10 cellular contexts compared by ENCODE assay signal in the genomic region with DNA sequence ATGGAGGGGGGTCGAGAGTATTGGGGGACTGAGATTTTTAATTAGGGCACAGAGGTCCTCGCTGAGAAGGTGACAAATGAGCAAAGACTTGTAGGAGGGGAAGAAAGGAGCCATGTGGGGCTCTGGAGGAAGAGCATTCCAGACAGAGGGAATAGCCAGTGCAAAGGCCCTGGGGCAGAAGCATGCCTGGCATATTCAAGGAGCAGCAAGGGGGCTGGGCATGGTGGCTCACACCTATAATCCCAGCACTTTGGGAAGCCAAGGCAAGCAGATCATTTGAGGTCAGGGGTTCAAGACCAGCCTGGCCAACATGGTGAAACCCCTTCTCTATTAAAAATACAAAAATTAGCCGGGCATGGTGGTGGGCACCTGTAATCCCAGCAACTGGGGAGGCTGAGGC. TPM values are rescaled to one million over a fixed set of nuclear protein-coding genes. Genes with fewer than 3 reads are reported as not detected.
DNase-seq lines count a peak whose midpoint lies in the region; ATAC-seq, FAIRE-seq and TF ChIP-seq lines count a peak whose summit lies in the region.
"Not testable (repeated sequence)": the region's sequence is repeated elsewhere in the genome, so short reads cannot be mapped to it uniquely, and the experiment has no call there.
"Had no signal": no experiment of that assay in that cellular context is flagged by ENCODE, and none has a peak within 500 bp of the region (broad histone marks: within the 10 kb centered on the region; RNA-seq: fewer than 3 reads in every experiment).

No MANE protein-coding gene starts in this region.

- not testable (repeated sequence) for H3K4me3 Mint-ChIP-seq in stimulated activated naive B cell treated with anti-CD40 and anti-IgM and Interleukin-4, amounts not matched to agents 10 μg/mL and 1 μg/mL and 100 μg/mL, for 72 hours

- H3K14ac ChIP-seq in mesenchymal stem cell (ENCODE audit: low read length in 2 of 2), result not testable (repeated sequence)

- intact Hi-C loops in A673 (cut with micrococcal nuclease; ENCODE audit: unreplicated experiment), result loop anchor here (10.0 kb wide), 2 partner anchors 160 to 270 kb away; a partner anchor contains a TSS
- intact Hi-C loops in K562 (cut with micrococcal nuclease), result loop anchor here (10.0 kb wide), 1 partner anchor 110 kb away; no protein-coding TSS in a partner anchor

- POLR2A ChIA-PET in A673 (lab: Charles Lee; ENCODE audit: low non-redundant PET); HEK293 (lab: Yijun Ruan, JAX); K562 (lab: Yijun Ruan, JAX): not testable (repeated sequence)

- H2AK5ac ChIP-seq in mesenchymal stem cell (ENCODE audit: low read length, severe bottlenecking), result not testable (repeated sequence)

- not testable (repeated sequence) for H3K4me2 ChIP-seq in K562 (ENCODE audit: insufficient read depth, low read length); mesenchymal stem cell (ENCODE audit: low read length, poor library complexity, severe bottlenecking)

- peak overlapping the region; percentile 74 to 79 for H2BK12ac ChIP-seq in mesenchymal stem cell (ENCODE audit: low read length in 2 of 2)

- not testable (repeated sequence) for H3K9me1 ChIP-seq in K562 (ENCODE audit: control insufficient read depth, insufficient read depth, low read length)

- peak overlapping the region in 1 of 2 experiments; percentile 46 for H3K18ac ChIP-seq in mesenchymal stem cell (ENCODE audit: low read depth in 1 of 2, low read length in 2 of 2)

- not testable (repeated sequence) for TF ChIP-seq POLR2A in K562 (conservative IDR thresholded peaks at IDR 0.05)

- not testable (repeated sequence) for H4K91ac ChIP-seq in mesenchymal stem cell (ENCODE audit: low read length)

- TF ChIP-seq EP300 in K562 (IDR thresholded peaks at IDR 0.05; ENCODE audit: low read length), result not testable (repeated sequence)

- H3K9ac ChIP-seq in K562 (ENCODE audit: insufficient read depth in 1 of 2, low read depth in 2 of 2, low read length in 2 of 2), result not testable (repeated sequence)
- H3K9ac ChIP-seq in mesenchymal stem cell (ENCODE audit: low read length), result peak overlapping the region; percentile 73

- not testable (repeated sequence) for H2BK15ac ChIP-seq in mesenchymal stem cell (ENCODE audit: low read depth, poor library complexity, severe bottlenecking)

- not testable (repeated sequence) for TF ChIP-seq CTCF in A673 (conservative IDR thresholded peaks at IDR 0.05; ENCODE audit: low read depth, low read length); HEK293 (tag by site-specific recombination; IDR thresholded peaks at IDR 0.05); K562 (IDR thresholded peaks at IDR 0.05 in 2 of 3, conservative IDR thresholded peaks at IDR 0.05 in 1 of 3; ENCODE audit: insufficient read depth in 2 of 3, low read depth in 1 of 3, low read length in 3 of 3); right atrium auricular region (IDR thresholded peaks at IDR 0.05)

- not testable (repeated sequence) for FAIRE-seq in K562 (lab: Jason Lieb, UNC)

- not testable (repeated sequence) for H3K4me1 ChIP-seq in A673 (ENCODE audit: insufficient read depth, low read length, poor library complexity, severe bottlenecking); HEK293 (ENCODE audit: control insufficient read depth, insufficient read depth, low read length); mesenchymal stem cell (ENCODE audit: control insufficient read depth, insufficient read depth, low read depth, low read length)
- H3K4me1 ChIP-seq in SJSA1 (replicated peaks), result peaks cover 24% of the 10 kb centered on the region
- H3K4me1 ChIP-seq in K562 (replicated peaks in 1 of 2; ENCODE audit: control insufficient read depth in 2 of 2, insufficient read depth in 2 of 2, low read length in 2 of 2), result peaks cover 6 to 19% of the 10 kb centered on the region in 2 experiments
- H3K4me1 ChIP-seq in right atrium auricular region, result peaks cover 0 to 16% of the 10 kb centered on the region in 2 donors

- H3K27ac ChIP-seq in A673 (ENCODE audit: low read depth, low read length, poor library complexity, severe bottlenecking), result peak overlapping the region; percentile 52
- not testable (repeated sequence) for H3K27ac ChIP-seq in HEK293 (ENCODE audit: extremely low read depth, low read depth, low read length); K562 (ENCODE audit: extremely low read depth, low read depth, low read length); mesenchymal stem cell (ENCODE audit: low read length, poor library complexity, severe bottlenecking)
- peak overlapping the region; percentile 76 for H3K27ac ChIP-seq in SJSA1
- peak overlapping the region; percentile 70 for H3K27ac ChIP-seq in epithelial cell of prostate
- H3K27ac ChIP-seq in right atrium auricular region, result peak overlapping the region; percentile 26 to 36

- H3K36me3 Mint-ChIP-seq in stimulated activated naive B cell treated with anti-CD40 and anti-IgM and Interleukin-4, amounts not matched to agents 10 μg/mL and 1 μg/mL and 100 μg/mL, for 72 hours, result not testable (repeated sequence)

- not testable (repeated sequence) for TF ChIP-seq RAD21 in K562 (CRISPR knock-in tag; conservative IDR thresholded peaks at IDR 0.05 in 1 of 2, IDR thresholded peaks at IDR 0.05 in 1 of 2)

- not testable (repeated sequence) for H4K20me1 ChIP-seq in K562 (replicated peaks; ENCODE audit: control insufficient read depth, insufficient read depth, low read length)

- not testable (repeated sequence) for H3K4me3 ChIP-seq in A673 (ENCODE audit: low read depth, low read length, poor library complexity, severe bottlenecking); HEK293 (ENCODE audit: low read depth, low read length); SJSA1; K562; right atrium auricular region; mesenchymal stem cell (ENCODE audit: insufficient read depth in 1 of 2, low read depth in 1 of 2, low read length in 2 of 2)

- H3K23ac ChIP-seq in mesenchymal stem cell (ENCODE audit: low read length in 2 of 2), result not testable (repeated sequence)

- not testable (repeated sequence) for BruUV-seq in A673 (replicated peaks; lab: Mats Ljungman, UMichigan); K562 (replicated peaks; lab: Mats Ljungman, UMichigan)

- not testable (repeated sequence) for DNase-seq in A673 (ENCODE audit: low spot score); SJSA1 (ENCODE audit: low read depth in 1 of 2, low spot score in 2 of 2); K562 (ENCODE audit: extremely low read depth in 1 of 4, low spot score in 3 of 4); epithelial cell of prostate (ENCODE audit: low read depth, low spot score); right atrium auricular region (ENCODE audit: low spot score); mesenchymal stem cell; stimulated activated naive B cell treated with anti-CD40 and anti-IgM and Interleukin-4, amounts not matched to agents 10 μg/mL and 1 μg/mL and 100 μg/mL, for 72 hours

- peaks cover 23 to 31% of the 10 kb centered on the region in 2 donors for H3K4me1 Mint-ChIP-seq in stimulated activated naive B cell treated with anti-CD40 and anti-IgM and Interleukin-4, amounts not matched to agents 10 μg/mL and 1 μg/mL and 100 μg/mL, for 72 hours

- H3K36me3 ChIP-seq in A673 (ENCODE audit: insufficient read depth, low read length, poor library complexity, severe bottlenecking); HEK293 (ENCODE audit: control insufficient read depth in 2 of 2, insufficient read depth in 1 of 2, low read length in 2 of 2); SJSA1; K562 (ENCODE audit: control insufficient read depth, insufficient read depth, low read length); right atrium auricular region: not testable (repeated sequence)
- peaks cover 0 to 25% of the 10 kb centered on the region in 2 experiments for H3K36me3 ChIP-seq in mesenchymal stem cell (ENCODE audit: control insufficient read depth in 1 of 2, insufficient read depth in 2 of 2, low read depth in 1 of 2, low read length in 2 of 2)

- not testable (repeated sequence) for ATAC-seq in K562; stimulated activated naive B cell treated with anti-CD40 and anti-IgM and Interleukin-4, amounts not matched to agents 10 μg/mL and 1 μg/mL and 100 μg/mL, for 72 hours (replicated peaks)

- H3K27me3 Mint-ChIP-seq in stimulated activated naive B cell treated with anti-CD40 and anti-IgM and Interleukin-4, amounts not matched to agents 10 μg/mL and 1 μg/mL and 100 μg/mL, for 72 hours, result peaks cover 45 to 56% of the 10 kb centered on the region in 2 donors

- peak overlapping the region; percentile 22 for H3K27ac Mint-ChIP-seq in stimulated activated naive B cell treated with anti-CD40 and anti-IgM and Interleukin-4, amounts not matched to agents 10 μg/mL and 1 μg/mL and 100 μg/mL, for 72 hours

- H2BK120ac ChIP-seq in mesenchymal stem cell (ENCODE audit: low read depth, low read length), result not testable (repeated sequence)

- in situ Hi-C loops in K562 (cut with MboI), result not testable (repeated sequence)

- H3K9me3 Mint-ChIP-seq in stimulated activated naive B cell treated with anti-CD40 and anti-IgM and Interleukin-4, amounts not matched to agents 10 μg/mL and 1 μg/mL and 100 μg/mL, for 72 hours, result not testable (repeated sequence)

- H3K4ac ChIP-seq in mesenchymal stem cell (ENCODE audit: low read depth in 1 of 2, low read length in 2 of 2), result peak overlapping the region; percentile 17 to 60

- 59% methylated on average over 3 of the region's 3 CpGs for WGBS in K562 (ENCODE audit: insufficient coverage, low coverage, missing lambda C conversion rate)
- WGBS in mesenchymal stem cell, result 98% methylated on average over 3 of the region's 3 CpGs

- H3K9me3 ChIP-seq in A673 (ENCODE audit: low read depth, low read length, poor library complexity, severe bottlenecking); HEK293 (ENCODE audit: control insufficient read depth, insufficient read depth, low read depth, low read length); SJSA1 (replicated peaks); K562 (replicated peaks; ENCODE audit: control insufficient read depth, insufficient read depth, low read depth, low read length); right atrium auricular region; mesenchymal stem cell (ENCODE audit: control insufficient read depth, low read length): not testable (repeated sequence)

- H2BK5ac ChIP-seq in mesenchymal stem cell (ENCODE audit: low read depth, low read length, poor library complexity, severe bottlenecking), result not testable (repeated sequence)

- H3K27me3 ChIP-seq in A673 (replicated peaks; ENCODE audit: insufficient read depth, low read depth, low read length, poor library complexity); SJSA1 (replicated peaks); K562 (ENCODE audit: control insufficient read depth in 2 of 2, insufficient read depth in 2 of 2, low read length in 2 of 2); right atrium auricular region; mesenchymal stem cell (ENCODE audit: control insufficient read depth in 1 of 2, insufficient read depth in 1 of 2, low read length in 2 of 2): not testable (repeated sequence)

- not testable (repeated sequence) for H2AFZ ChIP-seq in K562 (ENCODE audit: low read depth, low read length); mesenchymal stem cell (ENCODE audit: low read depth, low read length)

- CTCF ChIA-PET in A673 (lab: Charles Lee), result not testable (repeated sequence)
- CTCF ChIA-PET in HEK293 (lab: Yijun Ruan, JAX), result interaction anchor here (0.7 to 1.0 kb wide), 2 partner anchors 9 to 86 kb away, joined by 3 to 4 read pairs; no protein-coding TSS in a partner anchor
- CTCF ChIA-PET in K562 (lab: Yijun Ruan, JAX; ENCODE audit: low intra/inter-chr PET ratio), result interaction anchor here (1.1 kb wide), 1 partner anchor 161 kb away, joined by 4 read pairs; a partner anchor contains a TSS

- H3K79me2 ChIP-seq in K562 (ENCODE audit: control insufficient read depth, insufficient read depth, low read length), result not testable (repeated sequence)

- not testable (repeated sequence) for H3K79me1 ChIP-seq in mesenchymal stem cell (replicated peaks; ENCODE audit: low read length, poor library complexity, severe bottlenecking)

- H4K8ac ChIP-seq in mesenchymal stem cell (ENCODE audit: low read length), result not testable (repeated sequence)

RNA-seq across cellular contexts. Expression of a gene that starts 13.1 kb away (rescaled TPM):
- 2.5 and 2.9 TPM in 2 replicates for total RNA-seq in A673 (2021)
- 0.06 and 1.6 TPM in 2 replicates for total RNA-seq in SJSA1 (2014; rRNA removed; shearing (Covaris generic))
- 0.65 and 0.67 TPM in 2 replicates for total RNA-seq in K562 (2011; cell fraction: chromatin; rRNA removed; ENCODE audit: low replicate concordance)
- total RNA-seq in K562 (2011; cell fraction: nucleolus; rRNA removed), result 0.67 and 0.79 TPM in 2 replicates
- total RNA-seq in K562 (2011; cell fraction: nucleoplasm; rRNA removed), result not detected in 2 replicates
- total RNA-seq in K562 (2014; rRNA removed), result 0.49 TPM in 1 of 2 replicates, not detected in the other
- 0.13 and 0.15 TPM in 2 replicates for total RNA-seq in K562 (2014; rRNA removed; fragmentation: Illumina TruSeq; extraction: Trizol)
- 0.15 TPM in 1 of 2 replicates, not detected in the other for total RNA-seq in K562 (2015; rRNA removed; fragmentation: Illumina TruSeq; extraction: Trizol)
- 0.09 and 0.29 TPM in 2 replicates for total RNA-seq in K562 (2021)
- 0.17 and 0.31 TPM in 2 replicates for polyA plus RNA-seq in K562 (2011; rRNA removed)
- 0.06 TPM in 1 of 2 replicates, not detected in the other for polyA plus RNA-seq in K562 (2011; cell fraction: cytosol; rRNA removed)
- 1.1 and 1.3 TPM in 2 replicates for polyA plus RNA-seq in K562 (2011; cell fraction: nucleus; rRNA removed)
- polyA plus RNA-seq in K562 (2012), result 0.25 and 2.0 TPM in 2 replicates
- polyA plus RNA-seq in K562 (2014; fragmentation: Illumina TruSeq; extraction: Trizol), result 0.17 and 0.30 TPM in 2 replicates
- polyA plus RNA-seq in K562 (2014; fragmentation: Nextera tagmentation; extraction: Ambion mirVana), result not detected
- polyA plus RNA-seq in K562 (2014; rRNA removed), result 0.50 TPM in 1 of 2 replicates, not detected in the other
- polyA minus RNA-seq in K562 (2011; rRNA and poly(A)+ RNA removed), result 0.24 TPM in 1 of 2 replicates, not detected in the other
- not detected in 2 replicates for polyA minus RNA-seq in K562 (2011; cell fraction: cytosol; rRNA and poly(A)+ RNA removed)
- 0.44 and 0.54 TPM in 2 replicates for polyA minus RNA-seq in K562 (2011; cell fraction: nucleus; rRNA and poly(A)+ RNA removed)
- total RNA-seq in right atrium auricular region, result 1 to 10 TPM; 2.3 to 3.1 TPM
- 2.2 TPM for polyA plus RNA-seq in mesenchymal stem cell (2013, experiment 1 of 2)
- polyA plus RNA-seq in mesenchymal stem cell (2013, experiment 2 of 2), result 1.8 TPM
- polyA plus RNA-seq: CD8-positive, alpha-beta memory T cell had no signal

RNA-seq across cellular contexts. Expression of a gene that starts 14.6 kb away (rescaled TPM):
- total RNA-seq in A673 (2021), result not detected in 2 replicates
- not detected in 2 replicates for total RNA-seq in SJSA1 (2014; rRNA removed; shearing (Covaris generic))
- not detected in 2 replicates for total RNA-seq in K562 (2011; cell fraction: chromatin; rRNA removed; ENCODE audit: low replicate concordance)
- total RNA-seq in K562 (2011; cell fraction: nucleolus; rRNA removed), result not detected in 2 replicates
- total RNA-seq in K562 (2011; cell fraction: nucleoplasm; rRNA removed), result not detected in 2 replicates
- total RNA-seq in K562 (2014; rRNA removed), result not detected in 2 replicates
- not detected in 2 replicates for total RNA-seq in K562 (2014; rRNA removed; fragmentation: Illumina TruSeq; extraction: Trizol)
- not detected in 2 replicates for total RNA-seq in K562 (2015; rRNA removed; fragmentation: Illumina TruSeq; extraction: Trizol)
- not detected in 2 replicates for total RNA-seq in K562 (2021)
- polyA plus RNA-seq in K562 (2011; rRNA removed), result not detected in 2 replicates
- polyA plus RNA-seq in K562 (2011; cell fraction: cytosol; rRNA removed), result not detected in 2 replicates
- polyA plus RNA-seq in K562 (2011; cell fraction: nucleus; rRNA removed), result not detected in 2 replicates
- polyA plus RNA-seq in K562 (2012), result not detected in 2 replicates
- not detected in 2 replicates for polyA plus RNA-seq in K562 (2014; fragmentation: Illumina TruSeq; extraction: Trizol)
- not detected for polyA plus RNA-seq in K562 (2014; fragmentation: Nextera tagmentation; extraction: Ambion mirVana)
- not detected in 2 replicates for polyA plus RNA-seq in K562 (2014; rRNA removed)
- not detected in 2 replicates for polyA minus RNA-seq in K562 (2011; rRNA and poly(A)+ RNA removed)
- not detected in 2 replicates for polyA minus RNA-seq in K562 (2011; cell fraction: cytosol; rRNA and poly(A)+ RNA removed)
- not detected in 2 replicates for polyA minus RNA-seq in K562 (2011; cell fraction: nucleus; rRNA and poly(A)+ RNA removed)
- total RNA-seq in right atrium auricular region, result not detected
- polyA plus RNA-seq in mesenchymal stem cell (2013, experiment 1 of 2), result not detected
- not detected for polyA plus RNA-seq in mesenchymal stem cell (2013, experiment 2 of 2)
- total RNA-seq: CD8-positive, alpha-beta memory T cell; Right ventricle myocardium inferior had no signal
- polyA plus RNA-seq: CD8-positive, alpha-beta memory T cell had no signal

RNA-seq across cellular contexts. Expression of a gene that starts 40.7 kb away (rescaled TPM):
- total RNA-seq in A673 (2021), result 26.8 and 29.5 TPM in 2 replicates
- 101 and 182 TPM in 2 replicates for total RNA-seq in SJSA1 (2014; rRNA removed; shearing (Covaris generic))
- 8.9 and 19.4 TPM in 2 replicates for total RNA-seq in K562 (2011; cell fraction: chromatin; rRNA removed; ENCODE audit: low replicate concordance)
- total RNA-seq in K562 (2011; cell fraction: nucleolus; rRNA removed), result 20.8 and 21.8 TPM in 2 replicates
- 16.2 and 17.5 TPM in 2 replicates for total RNA-seq in K562 (2011; cell fraction: nucleoplasm; rRNA removed)
- 13.8 and 17.0 TPM in 2 replicates for total RNA-seq in K562 (2014; rRNA removed)
- total RNA-seq in K562 (2014; rRNA removed; fragmentation: Illumina TruSeq; extraction: Trizol), result 8.3 and 9.8 TPM in 2 replicates
- 9.8 and 10.8 TPM in 2 replicates for total RNA-seq in K562 (2015; rRNA removed; fragmentation: Illumina TruSeq; extraction: Trizol)
- 13.3 and 14.5 TPM in 2 replicates for total RNA-seq in K562 (2021)
- polyA plus RNA-seq in K562 (2011; rRNA removed), result 6.5 and 9.2 TPM in 2 replicates
- 11.9 and 12.0 TPM in 2 replicates for polyA plus RNA-seq in K562 (2011; cell fraction: cytosol; rRNA removed)
- polyA plus RNA-seq in K562 (2011; cell fraction: nucleus; rRNA removed), result 7.9 and 9.4 TPM in 2 replicates
- polyA plus RNA-seq in K562 (2012), result 8.0 and 21.3 TPM in 2 replicates
- polyA plus RNA-seq in K562 (2014; fragmentation: Illumina TruSeq; extraction: Trizol), result 13.9 and 14.0 TPM in 2 replicates
- 1 to 10 TPM in 1 of 2 experiments, under 1 TPM in 1; 0.89 to 1.5 TPM for polyA plus RNA-seq in K562 (2014; fragmentation: Nextera tagmentation; extraction: Ambion mirVana)
- polyA plus RNA-seq in K562 (2014; rRNA removed), result 9.1 and 10.9 TPM in 2 replicates
- 7.5 and 7.7 TPM in 2 replicates for polyA minus RNA-seq in K562 (2011; rRNA and poly(A)+ RNA removed)
- 6.1 and 6.3 TPM in 2 replicates for polyA minus RNA-seq in K562 (2011; cell fraction: cytosol; rRNA and poly(A)+ RNA removed)
- 6.3 and 8.7 TPM in 2 replicates for polyA minus RNA-seq in K562 (2011; cell fraction: nucleus; rRNA and poly(A)+ RNA removed)
- total RNA-seq in right atrium auricular region, result 100 to 1,000 TPM in 1 of 2 donors, 10 to 100 TPM in 1; 72.4 to 104 TPM
- polyA plus RNA-seq in mesenchymal stem cell (2013, experiment 1 of 2), result 32.2 TPM
- 33.3 TPM for polyA plus RNA-seq in mesenchymal stem cell (2013, experiment 2 of 2)
